1 cellular context compared by ENCODE assay signal in genomic region chr11:64457416-64458010, GRCh38.
TF ChIP-seq lines count a peak whose summit lies in the region.

No MANE protein-coding gene starts in this region.

TF ChIP-seq in H1, 55 proteins besides CTCF, POLR2A, EP300 and RAD21:
- TF ChIP-seq JUN (IDR thresholded peaks at IDR 0.05; ENCODE audit: low read depth, low read length), result no peak
- no peak for TF ChIP-seq POLR2AphosphoS5 (IDR thresholded peaks at IDR 0.05; ENCODE audit: low read depth, low read length)
- no peak for TF ChIP-seq CHD1 (IDR thresholded peaks at IDR 0.05; ENCODE audit: low read depth, low read length)
- TF ChIP-seq EZH2 (IDR thresholded peaks at IDR 0.05; ENCODE audit: low read depth, low read length, severe bottlenecking), result no peak
- no peak for TF ChIP-seq ASH2L (IDR thresholded peaks at IDR 0.05; ENCODE audit: low read length)
